In genomic region chr10:91785851-91786250, GRCh38 we compare ENCODE assay signal across 27 cellular contexts.
"Had no signal": no experiment of that assay in that cellular context is flagged by ENCODE, and none has a peak within 500 bp of the region (broad histone marks: within the 10 kb centered on the region; RNA-seq: fewer than 3 reads in every experiment).

No MANE protein-coding gene starts in this region.

- ATAC-seq: left colon; left lung; lower lobe of right lung; naive thymus-derived CD8-positive, alpha-beta T cell; pancreas; right cardiac atrium; sciatic nerve; stimulated activated naive B cell treated with anti-CD40 and anti-IgM and Interleukin-4, amounts not matched to agents 10 μg/mL and 1 μg/mL and 100 μg/mL, for 72 hours; stimulated activated naive CD8-positive, alpha-beta T cell treated with anti-CD3 and anti-CD28 coated beads, Interleukin-15, Interleukin-2, amounts not matched to agents 100 U/mL and 50 U/mL, for 24 hours had no signal

- H3K4me3 ChIP-seq: left lung, lower lobe of right lung, pancreas, prostate gland, skin epidermis, stomach, testis, thyroid gland, transverse colon, upper lobe of left lung, vagina had no signal

- H3K9me3 ChIP-seq: left lung, lower lobe of right lung, pancreas, prostate gland, stomach, testis, thyroid gland, transverse colon, upper lobe of left lung, vagina had no signal

- H3K27ac ChIP-seq: left lung, lower lobe of right lung, pancreas, prostate gland, stomach, testis, thyroid gland, transverse colon, upper lobe of left lung, vagina had no signal

- H3K27me3 ChIP-seq: left lung, pancreas, stomach, testis, thyroid gland, transverse colon, upper lobe of left lung, vagina had no signal

- H3K36me3 ChIP-seq: left lung, lower lobe of right lung, pancreas, prostate gland, stomach, thyroid gland, transverse colon, upper lobe of left lung, vagina had no signal

- DNase-seq: kidney; left colon; left lung; lower lobe of right lung; mammary epithelial cell; mesenchymal stem cell; naive thymus-derived CD8-positive, alpha-beta T cell; nucleus accumbens; pancreas; posterior cingulate gyrus; retina; right cardiac atrium; stimulated activated CD4-positive, alpha-beta T cell treated with anti-CD3 and anti-CD28 coated beads, Interleukin-12 subunit alpha, Interleukin-12 subunit beta, amount 100 ng/mL, for 4 hours; stimulated activated CD4-positive, alpha-beta T cell treated with anti-CD3 and anti-CD28 coated beads, Interleukin-15, amount 100 ng/mL, for 24 hours; stimulated activated CD4-positive, alpha-beta T cell treated with anti-CD3 and anti-CD28 coated beads, Interleukin-2, amount 100 ng/mL, for 24 hours; stimulated activated CD4-positive, alpha-beta T cell treated with anti-CD3 and anti-CD28 coated beads, Interleukin-4, amount 100 ng/mL, for 1 hour; stimulated activated naive B cell treated with anti-CD40 and anti-IgM and Interleukin-4, amounts not matched to agents 10 μg/mL and 1 μg/mL and 100 μg/mL, for 72 hours; stimulated activated naive CD8-positive, alpha-beta T cell treated with anti-CD3 and anti-CD28 coated beads, Interleukin-15, Interleukin-2, amounts not matched to agents 100 U/mL and 50 U/mL, for 24 hours; stomach; testis; thyroid gland; transverse colon; upper lobe of left lung had no signal

- H3K4me1 ChIP-seq: left lung, lower lobe of right lung, pancreas, prostate gland, testis, thyroid gland, transverse colon, upper lobe of left lung, vagina had no signal
